In the genomic region with DNA sequence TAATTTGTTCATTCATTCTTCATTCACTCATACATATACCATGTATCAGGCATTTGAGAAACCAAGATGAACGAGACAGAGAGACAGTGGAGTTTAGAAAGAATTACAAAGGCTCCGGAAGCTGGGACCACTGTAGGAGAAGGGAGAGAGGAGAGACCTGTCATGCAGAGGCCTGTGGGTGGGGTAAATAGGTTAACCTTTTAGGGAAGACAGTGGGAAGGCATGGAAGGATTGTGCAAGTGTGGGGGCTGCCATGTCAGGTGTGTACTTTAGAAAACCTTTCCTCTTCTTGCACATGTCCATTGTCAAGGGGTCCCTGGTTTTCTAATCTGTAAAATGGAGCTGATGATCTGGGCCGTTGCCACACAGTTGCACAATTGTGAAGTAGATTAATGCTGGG, we compare ENCODE assay signal across 24 cellular contexts. TPM values are rescaled to one million over a fixed set of nuclear protein-coding genes. Genes with fewer than 3 reads are reported as not detected.
"Had no signal": no experiment of that assay in that cellular context is flagged by ENCODE, and none has a peak within 500 bp of the region (broad histone marks: within the 10 kb centered on the region; RNA-seq: fewer than 3 reads in every experiment).

No MANE protein-coding gene starts in this region.

- H3K9me3 ChIP-seq: colonic mucosa, esophagus squamous epithelium, gastrocnemius medialis, heart right ventricle, left lung, lower lobe of right lung, mucosa of descending colon had no signal

- H3K27ac Mint-ChIP-seq: dendritic cell treated with granulocyte-macrophage colony-stimulating factor and Interleukin-4, amounts not matched to agents 40 ng/mL and 50 ng/mL, for 4 days; mesothelial cell of epicardium had no signal

- H3K4me1 ChIP-seq: colonic mucosa, gastrocnemius medialis, left lung, lower lobe of right lung had no signal

- H3K4me3 ChIP-seq: colonic mucosa, esophagus squamous epithelium, gastrocnemius medialis, heart right ventricle, left lung, lower lobe of right lung, mucosa of descending colon had no signal

- DNase-seq: colonic mucosa; cortex of kidney; effector memory CD4-positive, alpha-beta T cell; erythroblast; esophagus squamous epithelium; foreskin fibroblast; foreskin melanocyte; gastrocnemius medialis; glutamatergic neuron; heart right ventricle; hippocampal formation; left cardiac atrium; left lung; left ventricle myocardium superior; lower lobe of right lung; mesenchymal stem cell; mucosa of descending colon had no signal

- H3K27ac ChIP-seq: colonic mucosa, epithelial cell of prostate, esophagus squamous epithelium, gastrocnemius medialis, heart right ventricle, left lung, lower lobe of right lung had no signal

- H3K9me3 Mint-ChIP-seq: dendritic cell treated with granulocyte-macrophage colony-stimulating factor and Interleukin-4, amounts not matched to agents 40 ng/mL and 50 ng/mL, for 4 days; mesothelial cell of epicardium had no signal

- H3K36me3 Mint-ChIP-seq: mesothelial cell of epicardium had no signal

- H3K36me3 ChIP-seq: colonic mucosa, esophagus squamous epithelium, gastrocnemius medialis, heart right ventricle, left lung, lower lobe of right lung had no signal

- H3K27me3 ChIP-seq: colonic mucosa had no signal

- H3K4me3 Mint-ChIP-seq: dendritic cell treated with granulocyte-macrophage colony-stimulating factor and Interleukin-4, amounts not matched to agents 40 ng/mL and 50 ng/mL, for 4 days; mesothelial cell of epicardium had no signal

- ATAC-seq: esophagus mucosa, gastrocnemius medialis, heart right ventricle, left cardiac atrium, left lung, left ventricle myocardium superior, lower lobe of right lung, mucosa of descending colon had no signal

- FAIRE-seq: islet of Langerhans, keratinocyte had no signal

RNA-seq across cellular contexts. Expression of a gene that starts 44.2 kb away (rescaled TPM):
- total RNA-seq: colonic mucosa, glomerular endothelial cell, left lung, left ventricle myocardium superior, lower lobe of right lung, mucosa of descending colon had no signal
